Comparison of ENCODE assay signal across 29 cellular contexts in the genomic region with DNA sequence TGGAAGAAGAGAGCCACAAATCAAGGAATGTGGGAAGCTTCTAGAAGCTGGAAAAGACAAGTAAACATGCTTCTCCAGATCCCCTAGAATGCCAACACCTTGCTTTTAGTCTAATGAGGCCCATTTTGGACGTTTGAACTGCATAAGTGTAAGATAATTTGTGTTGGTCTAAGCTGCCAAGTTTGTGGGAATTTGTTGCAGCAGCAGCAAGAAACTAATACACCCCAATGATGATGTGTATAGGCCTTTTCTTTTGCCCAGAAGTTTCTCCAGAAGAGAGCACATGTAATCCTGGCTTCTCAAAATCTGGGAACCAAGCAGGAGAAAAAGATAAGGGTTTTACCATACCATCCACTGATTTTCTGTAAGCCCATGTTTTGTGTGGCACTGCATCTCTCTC.
"Had no signal": no experiment of that assay in that cellular context is flagged by ENCODE, and none has a peak within 500 bp of the region (broad histone marks: within the 10 kb centered on the region; RNA-seq: fewer than 3 reads in every experiment).

No MANE protein-coding gene starts in this region.

- DNase-seq: Karpas-422, Kasumi-1, MG63, MM.1S, MV-4-11, NCI-H1092, NCI-H1092 treated with DMSO at 0.1 percent for 48 hours, NCI-H1105, NCI-H1417 treated with DMSO at 0.1 percent for 48 hours, NCI-H1436, NCI-H1436 treated with DMSO at 0.1 percent for 48 hours, NCI-H1694, NCI-H1694 treated with DMSO at 0.1 percent for 48 hours, NCI-H187, NCI-H187 treated with DMSO at 0.1 percent for 48 hours, NCI-H1930, NCI-H2029, NCI-H2029 treated with DMSO at 0.1 percent for 48 hours, NCI-H2081 treated with DMSO at 0.1 percent for 48 hours, NCI-H2107, NCI-H2171, NCI-H2171 treated with DMSO at 0.1 percent for 48 hours, NCI-H2227 treated with DMSO at 0.1 percent for 48 hours, NCI-H226, NCI-H345, NCI-H446, NCI-H446 treated with DMSO at 0.1 percent for 48 hours, NCI-H510A, NCI-H510A treated with DMSO at 0.1 percent for 48 hours had no signal

- H3K27me3 ChIP-seq: MG63 had no signal

- H3K9me3 ChIP-seq: MG63 had no signal

- H3K36me3 ChIP-seq: MG63 had no signal

- H3K4me3 ChIP-seq: MG63 had no signal
